Comparison of ENCODE assay signal across 1 cellular context in genomic region chr12:25051583-25052190, GRCh38.
TF ChIP-seq lines count a peak whose summit lies in the region.

No MANE protein-coding gene starts in this region.

TF ChIP-seq in HepG2, 621 proteins besides CTCF, POLR2A, EP300 and RAD21 (continued from another document):
- no peak for TF ChIP-seq ZNF646 (CRISPR knock-in tag; IDR thresholded peaks at IDR 0.05)
- TF ChIP-seq BHLHE40 (IDR thresholded peaks at IDR 0.05; ENCODE audit: low read length), result peak; percentile 26; the same call in 1 of the 2 replicates
